Comparison of ENCODE assay signal across 10 cellular contexts in the genomic region with DNA sequence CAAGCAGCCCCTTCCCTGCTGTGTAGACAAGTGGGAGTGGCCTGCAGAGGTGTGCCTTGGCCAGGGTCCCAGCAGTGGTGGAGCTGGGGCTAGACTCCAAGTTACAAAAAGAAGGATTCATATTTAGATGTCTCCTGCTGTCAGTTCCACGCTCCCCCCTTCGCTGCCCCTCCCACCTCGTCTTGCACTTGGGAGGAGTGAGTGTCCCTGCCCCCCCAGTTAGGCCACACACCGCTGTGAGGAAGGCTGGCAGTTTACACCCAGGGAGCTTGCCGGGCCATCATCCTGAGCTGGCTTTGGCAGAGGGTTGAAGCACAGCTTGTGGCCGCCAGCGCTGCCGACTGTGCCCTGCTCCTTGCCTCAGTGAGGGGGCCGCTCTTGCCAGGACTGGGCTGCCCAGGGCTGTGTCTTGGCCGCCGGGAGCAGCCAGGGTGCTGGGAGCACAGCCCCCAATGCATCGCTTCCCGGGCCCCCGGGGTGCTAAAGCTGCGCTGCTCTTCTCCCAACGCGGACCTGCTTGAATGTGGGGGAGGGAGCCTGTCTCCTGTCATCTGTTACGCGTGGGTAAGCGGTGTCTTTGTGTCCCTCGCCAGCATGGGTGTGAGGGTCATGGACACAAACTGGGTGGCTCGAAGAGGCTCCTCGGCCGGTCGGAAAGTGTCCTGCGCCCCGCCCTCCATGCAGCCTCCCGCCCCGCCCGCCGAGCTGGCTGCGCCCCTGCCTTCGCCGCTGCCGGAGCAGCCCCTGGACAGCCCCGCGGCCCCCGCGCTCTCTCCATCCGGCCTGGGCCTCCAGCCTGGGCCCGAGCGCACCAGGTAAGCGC. TPM values are rescaled to one million over a fixed set of nuclear protein-coding genes. Genes with fewer than 3 reads are reported as not detected.
DNase-seq lines count a peak whose midpoint lies in the region; ATAC-seq and TF ChIP-seq lines count a peak whose summit lies in the region.
"Had no signal": no experiment of that assay in that cellular context is flagged by ENCODE, and none has a peak within 500 bp of the region (broad histone marks: within the 10 kb centered on the region; RNA-seq: fewer than 3 reads in every experiment).

No MANE protein-coding gene starts in this region.

- no peak overlapping the region for H3T11ph ChIP-seq in H9 (ENCODE audit: low read length)

- no peak overlapping the region for H2BK20ac ChIP-seq in H9 (ENCODE audit: low read depth, low read length, poor library complexity, severe bottlenecking)

- no peak overlapping the region for H4K91ac ChIP-seq in H9 (ENCODE audit: insufficient read length, low read depth, low read length)

- H4K5ac ChIP-seq in H9 (ENCODE audit: insufficient read length, low read depth, low read length): no peak overlapping the region

- H3K9me3 ChIP-seq in H9 (ENCODE audit: control insufficient read depth, low read depth, low read length) (no peaks in the 10 kb centered on the region), smooth muscle cell (replicated peaks; ENCODE audit: low read depth) (no peaks in the 10 kb centered on the region)

- no peak overlapping the region for H2BK12ac ChIP-seq in H9 (ENCODE audit: insufficient read length, low read depth, low read length)

- H3K18ac ChIP-seq in H9 (ENCODE audit: insufficient read length, low read depth, low read length): no peak overlapping the region

- H3K4me1 ChIP-seq in H9 (ENCODE audit: insufficient read depth, low read length) (peaks cover 2% of the 10 kb centered on the region; the same call in 1 of the 2 replicates), smooth muscle cell (ENCODE audit: low read depth) (no peaks in the 10 kb centered on the region)

- no peak overlapping the region for H4K8ac ChIP-seq in H9 (replicated peaks; ENCODE audit: insufficient read length, low read depth, low read length)

- H2AK5ac ChIP-seq in H9 (ENCODE audit: insufficient read length, low read length): no peak overlapping the region

- TF ChIP-seq CTCF in H9 (conservative IDR thresholded peaks at IDR 0.05): no peak
- TF ChIP-seq CTCF in choroid plexus epithelial cell (conservative IDR thresholded peaks at IDR 0.05; ENCODE audit: low read depth, low read length): no peak
- no peak for TF ChIP-seq CTCF in kidney epithelial cell (IDR thresholded peaks at IDR 0.05; ENCODE audit: insufficient read depth, low read length, poor library complexity, severe bottlenecking)
- no peak for TF ChIP-seq CTCF in smooth muscle cell (IDR thresholded peaks at IDR 0.05; ENCODE audit: borderline replicate concordance, insufficient read depth, poor library complexity, severe bottlenecking)

- H3F3A ChIP-seq in smooth muscle cell (ENCODE audit: low read depth): no peaks in the 10 kb centered on the region

- H3K27ac Mint-ChIP-seq in H9: no peak overlapping the region

- peaks cover 0 to 2% (median 0%) of the 10 kb centered on the region in 3 experiments; a peak in 1 of 7 replicates for H3K36me3 Mint-ChIP-seq in H9 (ENCODE audit: insufficient read depth in 1 of 3, low read depth in 3 of 3)

- no peak overlapping the region for H3K56ac ChIP-seq in H9 (ENCODE audit: insufficient read length, low read depth, low read length)

- H3K27me3 Mint-ChIP-seq in H9 (ENCODE audit: low read depth): peaks cover 3% of the 10 kb centered on the region

- H3K23me2 ChIP-seq in H9 (ENCODE audit: insufficient read length, low read depth, low read length, poor library complexity, severe bottlenecking): peaks cover 6% of the 10 kb centered on the region

- H3K4me1 Mint-ChIP-seq in H9: peaks cover 21 to 37% of the 10 kb centered on the region in 2 experiments

- H4K20me1 ChIP-seq in H9 (ENCODE audit: control insufficient read depth, insufficient read depth, insufficient read length): no peaks in the 10 kb centered on the region
- H4K20me1 ChIP-seq in smooth muscle cell (ENCODE audit: low read depth): no peaks in the 10 kb centered on the region

- no CpG with 5 or more reads among the region's 43 CpGs for WGBS in H9 (ENCODE audit: extremely low coverage, insufficient read length, low lambda C conversion rate)
- 8% methylated on average over 31 of the region's 43 CpGs for WGBS in smooth muscle cell (ENCODE audit: low lambda C conversion rate)

- H2AFZ ChIP-seq in H9 (ENCODE audit: low read length) (no peak overlapping the region), smooth muscle cell (ENCODE audit: low read depth) (peak overlapping the region; percentile 59)

- H2BK120ac ChIP-seq in H9 (ENCODE audit: low read depth, low read length, poor library complexity, severe bottlenecking): no peak overlapping the region

- H2BK5ac ChIP-seq in H9 (ENCODE audit: insufficient read length, low read length): no peak overlapping the region

- ATAC-seq in HG03571 (IDR thresholded peaks at IDR 0.05; ENCODE audit: unreplicated experiment): no peak
- no peak for ATAC-seq in HG02973 (IDR thresholded peaks at IDR 0.05; ENCODE audit: unreplicated experiment)

- no peak overlapping the region for H3K4ac ChIP-seq in H9 (ENCODE audit: low read depth, low read length)

- H3K36me3 ChIP-seq in kidney epithelial cell (ENCODE audit: control insufficient read depth, insufficient read depth, low read length): no peaks in the 10 kb centered on the region
- no peaks in the 10 kb centered on the region for H3K36me3 ChIP-seq in smooth muscle cell (ENCODE audit: low read depth)

- H3K27ac ChIP-seq in H9 (ENCODE audit: insufficient read length, low read depth, low read length) (no peak overlapping the region), smooth muscle cell (ENCODE audit: low read depth) (no peak overlapping the region)

- H3K27me3 ChIP-seq in H9 (ENCODE audit: insufficient read depth, low read length): no peaks in the 10 kb centered on the region
- H3K27me3 ChIP-seq in kidney epithelial cell (ENCODE audit: control insufficient read depth, insufficient read depth, low read length): peaks cover 5% of the 10 kb centered on the region
- no peaks in the 10 kb centered on the region for H3K27me3 ChIP-seq in smooth muscle cell (ENCODE audit: low read depth)

- peak overlapping the region; percentile 56 for H3K4me2 ChIP-seq in H9 (ENCODE audit: insufficient read depth, insufficient read length, low read length)
- peak overlapping the region; percentile 88 for H3K4me2 ChIP-seq in smooth muscle cell

- peak overlapping the region; percentile 65 to 77 for H3K4me3 Mint-ChIP-seq in H9

- no peak overlapping the region for H2BK15ac ChIP-seq in H9 (ENCODE audit: low read depth, low read length)

- no peaks in the 10 kb centered on the region; a peak in 2 of 5 replicates for H3K9me3 Mint-ChIP-seq in H9

- H3K79me1 ChIP-seq in H9 (ENCODE audit: insufficient read depth, low read depth, low read length, poor library complexity, severe bottlenecking): no peaks in the 10 kb centered on the region

- no peak overlapping the region for H3K14ac ChIP-seq in H9 (ENCODE audit: insufficient read depth, low read length)

- DNase-seq in H9 (peak; percentile 61), choroid plexus epithelial cell (ENCODE audit: low read depth) (no peak), kidney epithelial cell (ENCODE audit: low read depth) (no peak), smooth muscle cell (lab: John Stamatoyannopoulos, UW; ENCODE audit: unreplicated experiment) (no peak), germinal center (ENCODE audit: low spot score) (no peak)
- no peak for DNase-seq in activated naive CD4-positive, alpha-beta T cell (lab: John Stamatoyannopoulos, UW)
- DNase-seq: activated gamma-delta T cell treated with Interleukin-2 at 50 U/mL for 16 hours, Karpas-422 had no signal

- H3K9ac ChIP-seq in H9 (ENCODE audit: extremely low read depth, insufficient read length, low read length): no peak overlapping the region
- no peak overlapping the region for H3K9ac ChIP-seq in smooth muscle cell (ENCODE audit: low read depth)

- no peak overlapping the region for H3K23ac ChIP-seq in H9 (ENCODE audit: insufficient read length, low read depth, low read length)

- peak overlapping the region; percentile 41 for H3K4me3 ChIP-seq in choroid plexus epithelial cell (ENCODE audit: low read depth, low read length)
- H3K4me3 ChIP-seq in kidney epithelial cell (ENCODE audit: low read depth, low read length): peak overlapping the region; percentile 23
- H3K4me3 ChIP-seq in smooth muscle cell: peak overlapping the region; percentile 51

- no peaks in the 10 kb centered on the region for H3K79me2 ChIP-seq in H9 (ENCODE audit: insufficient read depth, low read length)
- no peaks in the 10 kb centered on the region for H3K79me2 ChIP-seq in smooth muscle cell (ENCODE audit: low read depth)

RNA-seq across cellular contexts. Expression of a gene that starts 44.1 kb away (rescaled TPM):
- total RNA-seq in H9 (2021): 87.2 and 90.7 TPM in 2 replicates
- 73.7 and 80.8 TPM in 2 replicates for total RNA-seq in kidney epithelial cell
- total RNA-seq in smooth muscle cell: 29.4 and 38.2 TPM in 2 replicates
- 31.1 and 43.6 TPM in 2 replicates for polyA plus RNA-seq in smooth muscle cell
